19 cellular contexts compared by ENCODE assay signal in the genomic region with DNA sequence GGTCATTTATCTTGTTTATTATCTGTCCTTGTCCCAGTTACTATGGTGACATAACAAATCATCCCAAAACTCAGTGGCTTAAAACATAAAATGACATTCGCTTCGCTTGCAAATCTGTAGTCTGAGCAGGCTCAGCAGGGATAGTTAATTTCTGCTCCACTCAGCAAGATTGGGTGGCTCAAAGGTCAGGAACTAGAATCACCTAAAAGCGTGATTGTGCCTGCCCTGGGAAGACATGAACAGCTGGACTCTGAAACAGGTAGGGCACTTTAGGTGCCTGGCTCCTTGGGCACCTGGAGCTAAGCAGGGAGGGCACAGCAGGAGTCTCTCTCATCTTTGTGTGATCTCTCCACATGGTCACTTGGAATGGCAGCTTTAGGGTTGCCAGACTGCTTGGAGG. TPM values are rescaled to one million over a fixed set of nuclear protein-coding genes. Genes with fewer than 3 reads are reported as not detected.
"Had no signal": no experiment of that assay in that cellular context is flagged by ENCODE, and none has a peak within 500 bp of the region (broad histone marks: within the 10 kb centered on the region; RNA-seq: fewer than 3 reads in every experiment).

No MANE protein-coding gene starts in this region.

- ATAC-seq: gastroesophageal sphincter; natural killer cell treated with Interleukin-12 subunit alpha and Interleukin-12 subunit beta and Interleukin-15 and Interleukin-18, amount 100 ng/mL, for 72 hours had no signal

- H3K4me1 ChIP-seq: parathyroid adenoma, thyroid gland had no signal

- H3K9me3 Mint-ChIP-seq: activated B cell treated with CpG ODN at 0.5 μM for 24 hours; activated CD4-positive, alpha-beta T cell treated with anti-CD3 and anti-CD28 coated beads, Interleukin-2, amount 10 ng/mL, durations not matched to agents 7 days and 5 days; mesothelial cell of epicardium; natural killer cell treated with Interleukin-12 subunit alpha and Interleukin-12 subunit beta and Interleukin-15 and Interleukin-18, amount 100 ng/mL, for 72 hours had no signal

- H3K36me3 Mint-ChIP-seq: mesothelial cell of epicardium; natural killer cell treated with Interleukin-12 subunit alpha and Interleukin-12 subunit beta and Interleukin-15 and Interleukin-18, amount 100 ng/mL, for 72 hours had no signal

- H3K27ac ChIP-seq: brain microvascular endothelial cell, parathyroid adenoma, thyroid gland had no signal

- H3K27ac Mint-ChIP-seq: activated B cell treated with CpG ODN at 0.5 μM for 24 hours; activated CD4-positive, alpha-beta T cell treated with anti-CD3 and anti-CD28 coated beads, Interleukin-2, amount 10 ng/mL, durations not matched to agents 7 days and 5 days; mesothelial cell of epicardium had no signal

- DNase-seq: activated B cell treated with CpG ODN at 0.5 μM for 24 hours; activated CD4-positive, alpha-beta T cell treated with anti-CD3 and anti-CD28 coated beads, Interleukin-2, amount 10 ng/mL, durations not matched to agents 7 days and 5 days; activated CD8-positive, alpha-beta memory T cell treated with anti-CD3 and anti-CD28 coated beads for 24 hours; activated CD8-positive, alpha-beta memory T cell treated with anti-CD3 and anti-CD28 coated beads, Interleukin-2, amount 50 U/mL, for 48 hours; aorta; brain microvascular endothelial cell; cortex of kidney; effector CD4-positive, alpha-beta T cell; SK-N-SH; stimulated activated CD4-positive, alpha-beta T cell treated with anti-CD3 and anti-CD28 coated beads, Interleukin-12 subunit alpha, Interleukin-12 subunit beta, amount 100 ng/mL, for 4 hours; stimulated activated CD4-positive, alpha-beta T cell treated with anti-CD3 and anti-CD28 coated beads, Interleukin-1b, Interleukin-23, amount 100 ng/mL, for 48 hours; stimulated activated CD8-positive, alpha-beta memory T cell treated with anti-CD3 and anti-CD28 coated beads, Interleukin-4, amount 100 ng/mL, for 48 hours; stimulated activated naive CD4-positive, alpha-beta T cell treated with Interleukin-2 at 50 U/mL for 16 hours; thyroid gland had no signal

- H3K36me3 ChIP-seq: brain microvascular endothelial cell, gastroesophageal sphincter, thyroid gland had no signal

- H3K4me3 ChIP-seq: gastroesophageal sphincter, thyroid gland had no signal

- H3K27me3 Mint-ChIP-seq: activated B cell treated with CpG ODN at 0.5 μM for 24 hours; activated CD4-positive, alpha-beta T cell treated with anti-CD3 and anti-CD28 coated beads, Interleukin-2, amount 10 ng/mL, durations not matched to agents 7 days and 5 days had no signal

- H3K4me3 Mint-ChIP-seq: activated B cell treated with CpG ODN at 0.5 μM for 24 hours; activated CD4-positive, alpha-beta T cell treated with anti-CD3 and anti-CD28 coated beads, Interleukin-2, amount 10 ng/mL, durations not matched to agents 7 days and 5 days; mesothelial cell of epicardium; natural killer cell treated with Interleukin-12 subunit alpha and Interleukin-12 subunit beta and Interleukin-15 and Interleukin-18, amount 100 ng/mL, for 72 hours had no signal

- H3K9me3 ChIP-seq: gastroesophageal sphincter, SK-N-SH, thyroid gland had no signal

- H3K27me3 ChIP-seq: brain microvascular endothelial cell, gastroesophageal sphincter, thyroid gland had no signal

- H3K4me1 Mint-ChIP-seq: activated B cell treated with CpG ODN at 0.5 μM for 24 hours had no signal

RNA-seq across cellular contexts. Expression of a gene that starts 14.7 kb away (rescaled TPM):
- total RNA-seq: lung microvascular endothelial cell had no signal

RNA-seq across cellular contexts. Expression of a gene that starts 36.6 kb away (rescaled TPM):
- total RNA-seq: activated B cell treated with CpG ODN at 0.5 μM for 24 hours, lung microvascular endothelial cell, mesothelial cell of epicardium had no signal
